ENCODE assay signal across 20 cellular contexts in genomic region chr9:100287186-100287585, GRCh38.
"Had no signal": no experiment of that assay in that cellular context is flagged by ENCODE, and none has a peak within 500 bp of the region (broad histone marks: within the 10 kb centered on the region; RNA-seq: fewer than 3 reads in every experiment).

No MANE protein-coding gene starts in this region.

- H3K27ac ChIP-seq: foreskin keratinocyte, hepatocyte, left ventricle myocardium inferior, lower lobe of right lung, pancreas had no signal

- H3K27me3 ChIP-seq: foreskin keratinocyte, hepatocyte, pancreas had no signal

- H3K27me3 Mint-ChIP-seq: memory B cell, progenitor cell of endocrine pancreas, type B pancreatic cell had no signal

- H3K4me3 Mint-ChIP-seq: memory B cell, mesothelial cell of epicardium, nephron, type B pancreatic cell had no signal

- H3K4me2 ChIP-seq: hepatocyte, smooth muscle cell had no signal

- H3K4me1 ChIP-seq: foreskin keratinocyte, left ventricle myocardium inferior, lower lobe of right lung, pancreas had no signal

- H3K4me3 ChIP-seq: hepatocyte, left ventricle myocardium inferior, lower lobe of right lung, pancreas, smooth muscle cell had no signal

- H3K79me2 ChIP-seq: hepatocyte had no signal

- FAIRE-seq: kidney, pancreas, urothelium cell line had no signal

- H3K27ac Mint-ChIP-seq: memory B cell, mesothelial cell of epicardium, nephron, progenitor cell of endocrine pancreas, type B pancreatic cell had no signal

- H3K9me3 ChIP-seq: pancreas had no signal

- H3K4me1 Mint-ChIP-seq: memory B cell, mesothelial cell of epicardium had no signal

- DNase-seq: dermis blood vessel endothelial cell; foreskin keratinocyte; head of caudate nucleus; kidney; left cardiac atrium; left ventricle myocardium inferior; lower lobe of right lung; occipital lobe; pancreas; right cardiac atrium; stimulated activated CD4-positive, alpha-beta T cell treated with anti-CD3 and anti-CD28 coated beads, Interleukin-2, amount 100 ng/mL, for 48 hours; stimulated activated naive CD4-positive, alpha-beta T cell treated with Interleukin-2 at 50 U/mL for 16 hours had no signal

- ATAC-seq: foreskin keratinocyte, left cardiac atrium, lower lobe of right lung, pancreas, right cardiac atrium had no signal

- H2AFZ ChIP-seq: hepatocyte had no signal
